In genomic region chr2:234823196-234823876, GRCh38 we compare ENCODE assay signal across 1 cellular context.
TF ChIP-seq lines count a peak whose summit lies in the region.

No MANE protein-coding gene starts in this region.

TF ChIP-seq in IMR-90, 13 proteins besides CTCF, POLR2A, EP300 and RAD21:
- TF ChIP-seq CEBPB (IDR thresholded peaks at IDR 0.05; ENCODE audit: low read depth, low read length) (peak; percentile 87), MAZ (IDR thresholded peaks at IDR 0.05; ENCODE audit: borderline replicate concordance, low read depth, low read length) (no peak), MXI1 (IDR thresholded peaks at IDR 0.05; ENCODE audit: borderline replicate concordance, low read depth, low read length) (no peak)
TF ChIP-seq in IMR-90: peak in this region for 1.
